Comparison of ENCODE assay signal across 8 cellular contexts in genomic region chr9:124415102-124415851, GRCh38. TPM values are rescaled to one million over a fixed set of nuclear protein-coding genes. Genes with fewer than 3 reads are reported as not detected.
DNase-seq lines count a peak whose midpoint lies in the region; ATAC-seq, FAIRE-seq and TF ChIP-seq lines count a peak whose summit lies in the region.

TSS of gene PSMB7 (minus strand) at chr9:124415442. CDS start at chr9:124415425, 17 bp downstream.

- DNase-seq in GM12892 (ENCODE audit: insufficient read length) (peak; percentile 83), NCI-H1694 (lab: John Stamatoyannopoulos, UW) (peak; percentile 97), T-helper 17 cell (peak; percentile 92 to 96 (median 96)), right atrium auricular region (ENCODE audit: low spot score) (peak; percentile 97), pulmonary artery endothelial cell (ENCODE audit: low read depth, low spot score) (peak; percentile 90), vagina (ENCODE audit: extremely low spot score in 2 of 2) (peak in 1 of 2 donors; percentile 94)

- H3K36me3 ChIP-seq in right atrium auricular region (peaks cover 40% of the 10 kb centered on the region), vagina (peaks cover 0 to 39% of the 10 kb centered on the region in 2 donors)

- TF ChIP-seq POLR2A in GM12892 (IDR thresholded peaks at IDR 0.05; ENCODE audit: low read depth, low read length), result peak; percentile 61; the same call in 1 of the 2 replicates
- TF ChIP-seq POLR2A in vagina (IDR thresholded peaks at IDR 0.05), result peak in 1 of 2 donors; percentile 14

- H3K4me3 ChIP-seq in right atrium auricular region (peak within 1 kb of the TSS; percentile 79 to 81), vagina (peak within 1 kb of the TSS; percentile 77 to 87)

- H3K27me3 ChIP-seq in right atrium auricular region (no peaks in the 10 kb centered on the region), vagina (no peaks in the 10 kb centered on the region)

- H3K9me3 ChIP-seq in T-helper 17 cell (ENCODE audit: control insufficient read depth, low read length, poor library complexity, severe bottlenecking) (no peaks in the 10 kb centered on the region), right atrium auricular region (no peaks in the 10 kb centered on the region), vagina (no peaks in the 10 kb centered on the region)

- FAIRE-seq in GM12892 (lab: Jason Lieb, UNC), result peak; percentile 96

- H3K4me3 Mint-ChIP-seq in T-helper 17 cell, result peak within 1 kb of the TSS; percentile 93

- peak; percentile 88 for ATAC-seq in HG02884 (IDR thresholded peaks at IDR 0.05; ENCODE audit: unreplicated experiment)
- peak; percentile 93 for ATAC-seq in T-helper 17 cell

- peaks cover 21% of the 10 kb centered on the region for H3K4me1 Mint-ChIP-seq in T-helper 17 cell

- intact Hi-C loops in vagina (cut with DNase I), result no loop called here

- peak within 1 kb of the TSS; percentile 20 for H3K27ac ChIP-seq in angular gyrus (ENCODE audit: low read depth, low read length)
- H3K27ac ChIP-seq in right atrium auricular region, result peak within 1 kb of the TSS; percentile 40 to 58
- peak within 1 kb of the TSS; percentile 64 for H3K27ac ChIP-seq in vagina

- H3K27ac Mint-ChIP-seq in T-helper 17 cell, result peak within 1 kb of the TSS; percentile 92

- TF ChIP-seq CTCF in right atrium auricular region (IDR thresholded peaks at IDR 0.05) (peak; percentile 74 to 95), vagina (IDR thresholded peaks at IDR 0.05) (peak; percentile 55 to 91 (median 64))

- no peaks in the 10 kb centered on the region for H3K27me3 Mint-ChIP-seq in T-helper 17 cell

- peaks cover 5% of the 10 kb centered on the region for H3K36me3 Mint-ChIP-seq in T-helper 17 cell (ENCODE audit: low read depth)

- H3K4me1 ChIP-seq in right atrium auricular region, result peaks cover 0 to 10% of the 10 kb centered on the region in 2 donors
- H3K4me1 ChIP-seq in vagina, result peaks cover 19% of the 10 kb centered on the region

RNA-seq across cellular contexts. Expression of gene PSMB7, which starts in this region (rescaled TPM):
- 232 TPM for polyA plus RNA-seq in GM12892 (2012; ENCODE audit: missing spikeins)
- total RNA-seq in T-helper 17 cell, result 10 to 100 TPM; 70.7 to 77.5 TPM
- total RNA-seq in right atrium auricular region, result 100 to 1,000 TPM; 178 to 207 TPM
- total RNA-seq in pulmonary artery endothelial cell, result 260 and 325 TPM in 2 replicates
- 121 TPM for total RNA-seq in vagina
